ENCODE assay signal across 10 cellular contexts in genomic region chr10:98349508-98349922, GRCh38.
DNase-seq lines count a peak whose midpoint lies in the region; ATAC-seq, FAIRE-seq and TF ChIP-seq lines count a peak whose summit lies in the region.
"Had no signal": no experiment of that assay in that cellular context is flagged by ENCODE, and none has a peak within 500 bp of the region (broad histone marks: within the 10 kb centered on the region; RNA-seq: fewer than 3 reads in every experiment).

No MANE protein-coding gene starts in this region.

- 27 to 46% (median 33%) methylated on average over 9 of the region's 9 CpGs for WGBS in small intestine, 3 donors

- H3K9me3 ChIP-seq in naive thymus-derived CD4-positive, alpha-beta T cell (ENCODE audit: control insufficient read depth in 2 of 3, low read length in 3 of 3), result peaks cover 0 to 4% (median 0%) of the 10 kb centered on the region in 3 experiments
- no peaks in the 10 kb centered on the region for H3K9me3 ChIP-seq in small intestine (ENCODE audit: control insufficient read depth, low read depth)

- H3K9me3 Mint-ChIP-seq in naive thymus-derived CD4-positive, alpha-beta T cell, result peaks cover 0 to 36% (median 15%) of the 10 kb centered on the region in 11 donors

- peaks cover 0 to 5% (median 0%) of the 10 kb centered on the region in 7 donors for H3K4me1 Mint-ChIP-seq in naive thymus-derived CD4-positive, alpha-beta T cell

- peaks cover 0 to 10% (median 4%) of the 10 kb centered on the region in 5 donors for H3K36me3 Mint-ChIP-seq in naive thymus-derived CD4-positive, alpha-beta T cell

- intact Hi-C loops in naive thymus-derived CD4-positive, alpha-beta T cell (cut with micrococcal nuclease), result no loop called here

- peaks cover 26 to 57% (median 50%) of the 10 kb centered on the region in 5 donors for H3K27me3 Mint-ChIP-seq in naive thymus-derived CD4-positive, alpha-beta T cell

- no peak overlapping the region for H3K27ac Mint-ChIP-seq in naive thymus-derived CD4-positive, alpha-beta T cell

- H3K36me3 ChIP-seq in naive thymus-derived CD4-positive, alpha-beta T cell (ENCODE audit: control insufficient read depth in 2 of 3, insufficient read depth in 3 of 3, low read length in 3 of 3), result no peaks in the 10 kb centered on the region
- H3K36me3 ChIP-seq in small intestine (ENCODE audit: control insufficient read depth in 2 of 2, insufficient read depth in 2 of 2, low read length in 2 of 2), result no peaks in the 10 kb centered on the region
- H3K36me3 ChIP-seq: ascending aorta had no signal

- no peak overlapping the region for H3K4me3 ChIP-seq in astrocyte of the cerebellum (ENCODE audit: low read depth, low read length)
- H3K4me3 ChIP-seq in naive thymus-derived CD4-positive, alpha-beta T cell (ENCODE audit: low read length), result no peak overlapping the region
- H3K4me3 ChIP-seq in small intestine (ENCODE audit: low read depth in 1 of 2, low read length in 2 of 2), result no peak overlapping the region
- H3K4me3 ChIP-seq: ascending aorta had no signal

- CTCF ChIA-PET in naive thymus-derived CD4-positive, alpha-beta T cell (lab: Charles Lee), result no interaction called here

- no peak for FAIRE-seq in small intestine (lab: Jason Lieb, UNC)

- H3K4me3 Mint-ChIP-seq in naive thymus-derived CD4-positive, alpha-beta T cell, result no peak overlapping the region

- no peaks in the 10 kb centered on the region for H3K4me1 ChIP-seq in naive thymus-derived CD4-positive, alpha-beta T cell (ENCODE audit: control insufficient read depth in 2 of 2, insufficient read depth in 2 of 2, low read length in 2 of 2)
- no peaks in the 10 kb centered on the region for H3K4me1 ChIP-seq in small intestine (ENCODE audit: control insufficient read depth in 2 of 2, insufficient read depth in 1 of 2, low read depth in 1 of 2, low read length in 1 of 2)
- H3K4me1 ChIP-seq: ascending aorta had no signal

- H3K27me3 ChIP-seq in naive thymus-derived CD4-positive, alpha-beta T cell (ENCODE audit: control insufficient read depth in 2 of 2, insufficient read depth in 2 of 2, low read length in 2 of 2), result no peaks in the 10 kb centered on the region
- peaks cover 0 to 2% of the 10 kb centered on the region in 2 donors for H3K27me3 ChIP-seq in small intestine (ENCODE audit: control insufficient read depth in 2 of 2, insufficient read depth in 2 of 2, low read length in 2 of 2)
- H3K27me3 ChIP-seq: ascending aorta had no signal

- in situ Hi-C loops in astrocyte of the cerebellum (cut with HindIII; ENCODE audit: low sequenced_read_pairs), result no loop called here

- TF ChIP-seq CTCF in astrocyte of the cerebellum (IDR thresholded peaks at IDR 0.05; ENCODE audit: low read depth, low read length, missing control alignments), result no peak

- peak; percentile 100 for DNase-seq in GM04504 (ENCODE audit: low read depth)
- peak; percentile 95 for DNase-seq in astrocyte of the cerebellum (ENCODE audit: low read depth)
- no peak for DNase-seq in naive thymus-derived CD4-positive, alpha-beta T cell
- DNase-seq in NCI-H1048 (lab: John Stamatoyannopoulos, UW), result no peak
- no peak for DNase-seq in small intestine
- no peak for DNase-seq in effector CD4-positive, alpha-beta T cell

- peak; percentile 63 for ATAC-seq in HG03066 (IDR thresholded peaks at IDR 0.05; ENCODE audit: low read depth, unreplicated experiment)
- peak; percentile 68 for ATAC-seq in naive thymus-derived CD4-positive, alpha-beta T cell
- ATAC-seq in HG02885 (IDR thresholded peaks at IDR 0.05; ENCODE audit: poor library complexity, unreplicated experiment), result no peak
- ATAC-seq: HCT116 had no signal

- no peak overlapping the region for H3K27ac ChIP-seq in naive thymus-derived CD4-positive, alpha-beta T cell (ENCODE audit: low read depth, low read length)
- H3K27ac ChIP-seq in small intestine (ENCODE audit: low read depth in 1 of 2, low read length in 1 of 2), result no peak overlapping the region
- H3K27ac ChIP-seq: ascending aorta had no signal

- POLR2A ChIA-PET in naive thymus-derived CD4-positive, alpha-beta T cell (lab: Charles Lee), result no interaction called here

Comparison
In these comparisons a context has a peak if more than half of its experiments do, and no peak if none do; other contexts are left out.
1. DNase-seq: peak in GM04504 (single experiment) and astrocyte of the cerebellum (single experiment); none in naive thymus-derived CD4-positive, alpha-beta T cell (0 of 9), NCI-H1048 (single experiment), small intestine (single experiment) and effector CD4-positive, alpha-beta T cell (single experiment).